ENCODE assay signal across 9 cellular contexts in the genomic region with DNA sequence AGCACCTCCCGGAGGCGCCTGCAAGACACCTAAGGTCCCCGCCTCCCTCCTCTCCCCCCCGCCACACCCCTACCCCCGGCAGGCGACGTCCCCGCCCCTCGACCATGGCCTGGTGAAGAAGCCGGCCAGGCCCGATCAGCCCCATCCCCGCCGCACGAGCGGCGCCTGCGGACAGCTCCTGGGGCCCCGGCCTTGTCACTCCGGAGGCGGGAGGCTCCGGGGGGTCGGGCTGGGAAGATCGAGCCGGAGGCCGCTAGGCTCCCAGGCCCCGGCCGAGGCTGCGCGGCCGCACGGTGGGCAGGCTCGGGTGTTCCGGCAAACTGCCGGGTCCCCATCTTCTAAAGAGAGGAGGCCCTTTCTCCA. TPM values are rescaled to one million over a fixed set of nuclear protein-coding genes. Genes with fewer than 3 reads are reported as not detected.
DNase-seq lines count a peak whose midpoint lies in the region; ATAC-seq and TF ChIP-seq lines count a peak whose summit lies in the region.
"Had no signal": no experiment of that assay in that cellular context is flagged by ENCODE, and none has a peak within 500 bp of the region (broad histone marks: within the 10 kb centered on the region; RNA-seq: fewer than 3 reads in every experiment).

No MANE protein-coding gene starts in this region.

- H4K8ac ChIP-seq in IMR-90 (ENCODE audit: low read depth in 2 of 2, low read length in 2 of 2): no peak overlapping the region

- H3K27me3 Mint-ChIP-seq in Caco-2 (ENCODE audit: insufficient read depth, unreplicated experiment): peaks cover 9% of the 10 kb centered on the region

- ATAC-seq in IMR-90 (ENCODE audit: low read depth): peak; percentile 31
- peak; percentile 17 for ATAC-seq in left lobe of liver

- peak overlapping the region; percentile 92 for H2AFZ ChIP-seq in IMR-90 (replicated peaks; ENCODE audit: low read length, poor library complexity)

- H3K27me3 ChIP-seq in Caco-2 (replicated peaks; ENCODE audit: control insufficient read depth, insufficient read depth, low read length) (no peaks in the 10 kb centered on the region), IMR-90 (ENCODE audit: control insufficient read depth, insufficient read depth, low read length) (peaks cover 13% of the 10 kb centered on the region)

- H2BK5ac ChIP-seq in IMR-90 (ENCODE audit: low read depth, low read length, poor library complexity, severe bottlenecking): no peak overlapping the region

- H3K9me3 ChIP-seq in Caco-2 (no peaks in the 10 kb centered on the region), IMR-90 (ENCODE audit: control insufficient read depth, insufficient read depth, low read length) (no peaks in the 10 kb centered on the region)

- no peak overlapping the region for H4K5ac ChIP-seq in IMR-90 (ENCODE audit: low read depth, low read length)

- H4K20me1 ChIP-seq in IMR-90 (ENCODE audit: insufficient read depth, low read length): no peaks in the 10 kb centered on the region

- no peak for TF ChIP-seq RAD21 in IMR-90 (IDR thresholded peaks at IDR 0.05; ENCODE audit: low read length)

- dilution Hi-C loops in IMR-90 (cut with HindIII; ENCODE audit: low sequenced_read_pairs, unreplicated experiment): no loop called here

- H3K27ac Mint-ChIP-seq in Caco-2 (ENCODE audit: unreplicated experiment): no peak overlapping the region

- H3K4me3 ChIP-seq in Caco-2 (ENCODE audit: low read depth, low read length) (peak overlapping the region; percentile 67), IMR-90 (ENCODE audit: insufficient read depth, low read depth, low read length) (peak overlapping the region; percentile 39; the same call in 1 of the 2 replicates), astrocyte of the spinal cord (ENCODE audit: low read depth, low read length) (peak overlapping the region; percentile 37), urinary bladder (ENCODE audit: low read depth, low read length) (peak overlapping the region; percentile 49)

- TF ChIP-seq CTCF in Caco-2 (IDR thresholded peaks at IDR 0.05; ENCODE audit: insufficient read depth in 1 of 2, low read depth in 1 of 2, low read length in 1 of 2, severe bottlenecking in 1 of 2, unreplicated experiment in 1 of 2): no peak
- no peak for TF ChIP-seq CTCF in IMR-90 (conservative IDR thresholded peaks at IDR 0.05; ENCODE audit: low read depth, low read length)
- no peak for TF ChIP-seq CTCF in astrocyte of the spinal cord (IDR thresholded peaks at IDR 0.05; ENCODE audit: low read depth, low read length)

- intact Hi-C loops in Caco-2 (cut with micrococcal nuclease; ENCODE audit: unreplicated experiment) (no loop called here), IMR-90 (cut with micrococcal nuclease) (no loop called here)

- no peak overlapping the region for H4K91ac ChIP-seq in IMR-90 (ENCODE audit: insufficient read depth, low read depth, low read length)

- H3K4me2 ChIP-seq in IMR-90 (ENCODE audit: low read depth, low read length): no peak overlapping the region

- in situ Hi-C loops in IMR-90 (cut with MboI; ENCODE audit: low sequenced_read_pairs) (no loop called here), astrocyte of the spinal cord (cut with HindIII; ENCODE audit: low sequenced_read_pairs) (no loop called here)

- no peak for TF ChIP-seq POLR2A in IMR-90 (IDR thresholded peaks at IDR 0.05; ENCODE audit: low read depth, low read length)

- H3K27ac ChIP-seq in IMR-90 (ENCODE audit: insufficient read depth, low read length) (no peak overlapping the region), urinary bladder (ENCODE audit: low read depth) (no peak overlapping the region)

- H3K14ac ChIP-seq in IMR-90 (replicated peaks; ENCODE audit: low read depth, low read length): no peak overlapping the region

- no peak overlapping the region for H2AK9ac ChIP-seq in IMR-90 (replicated peaks; ENCODE audit: low read depth, low read length, poor library complexity)

- no peak overlapping the region for H3K23ac ChIP-seq in IMR-90 (ENCODE audit: low read depth, low read length)

- POLR2A ChIA-PET in Caco-2 (lab: Charles Lee): no interaction called here
- POLR2A ChIA-PET in IMR-90 (lab: Charles Lee; ENCODE audit: unreplicated experiment): no interaction called here

- H3K18ac ChIP-seq in IMR-90 (ENCODE audit: low read depth, low read length): no peak overlapping the region

- DNase-seq in Caco-2 (peak; percentile 55 to 71), IMR-90 (no peak), astrocyte of the spinal cord (ENCODE audit: low read depth, low spot score) (no peak), left lobe of liver (ENCODE audit: low spot score) (no peak), GM19238 (ENCODE audit: insufficient read length, low spot score) (no peak), NOMO-1 treated with dmso at 0.1 percent for 144 hours (lab: John Stamatoyannopoulos, UW; ENCODE audit: unreplicated experiment) (no peak)
- no peak for DNase-seq in stimulated activated CD8-positive, alpha-beta memory T cell treated with anti-CD3 and anti-CD28 coated beads, Interleukin-4, amount 100 ng/mL, for 48 hours

- H3K4me1 ChIP-seq in Caco-2 (peaks cover 13% of the 10 kb centered on the region), IMR-90 (ENCODE audit: control insufficient read depth, insufficient read depth, low read length) (peaks cover 11% of the 10 kb centered on the region), urinary bladder (ENCODE audit: insufficient read depth) (peaks cover 3% of the 10 kb centered on the region)

- BruUV-seq in Caco-2 (replicated peaks; lab: Mats Ljungman, UMichigan): no TSS peak
- BruUV-seq in IMR-90 (replicated peaks; lab: Mats Ljungman, UMichigan): no TSS peak

- H2AK5ac ChIP-seq in IMR-90 (ENCODE audit: low read depth, low read length): no peak overlapping the region

- no peaks in the 10 kb centered on the region for H3K36me3 Mint-ChIP-seq in Caco-2 (ENCODE audit: insufficient read depth, unreplicated experiment)

- no peak overlapping the region for H3K9ac ChIP-seq in IMR-90 (ENCODE audit: low read depth, low read length)

- no peaks in the 10 kb centered on the region for H3K79me1 ChIP-seq in IMR-90 (ENCODE audit: low read depth in 1 of 2, low read length in 2 of 2)

- H2BK120ac ChIP-seq in IMR-90 (ENCODE audit: low read depth, low read length): no peak overlapping the region

- H3K4me1 Mint-ChIP-seq in Caco-2 (ENCODE audit: low read depth, unreplicated experiment): peaks cover 10% of the 10 kb centered on the region

- no peak overlapping the region for H2BK15ac ChIP-seq in IMR-90 (ENCODE audit: low read depth, low read length)

- no peak overlapping the region for H3K56ac ChIP-seq in IMR-90 (ENCODE audit: extremely low read depth, insufficient read depth, low read length)

- peaks cover 5% of the 10 kb centered on the region; the same call in 1 of the 2 replicates for H3K9me1 ChIP-seq in IMR-90 (ENCODE audit: insufficient read depth, low read length)

- no peaks in the 10 kb centered on the region for H3K9me3 Mint-ChIP-seq in Caco-2 (ENCODE audit: unreplicated experiment)

- H3K36me3 ChIP-seq in Caco-2 (ENCODE audit: control insufficient read depth, insufficient read depth, low read length): no peaks in the 10 kb centered on the region
- no peaks in the 10 kb centered on the region for H3K36me3 ChIP-seq in IMR-90 (ENCODE audit: control insufficient read depth, insufficient read depth, low read length)
- no peaks in the 10 kb centered on the region for H3K36me3 ChIP-seq in urinary bladder (ENCODE audit: insufficient read depth)

- H2BK20ac ChIP-seq in IMR-90 (ENCODE audit: low read depth, low read length): no peak overlapping the region

- CTCF ChIA-PET in Caco-2 (lab: Charles Lee): interaction anchor here (0.6 to 6.0 kb wide), 8 partner anchors 11 to 830 kb away, joined by 3 to 107 read pairs (median 4); partner anchors contain the start of gene CYB561
- CTCF ChIA-PET in IMR-90 (lab: Yijun Ruan, JAX): no interaction called here

- 5% methylated on average over 24 of the region's 34 CpGs; no CpG with 5 or more reads in 1 of the 2 experiments for WGBS in IMR-90 (ENCODE audit: extremely low coverage in 2 of 2, insufficient read length in 1 of 2), 2 experiments
- WGBS in urinary bladder: 1% methylated on average over 34 of the region's 34 CpGs

- no peak overlapping the region for H3K4ac ChIP-seq in IMR-90 (ENCODE audit: low read depth, low read length)

- peak overlapping the region; percentile 98 for H3K4me3 Mint-ChIP-seq in Caco-2 (ENCODE audit: unreplicated experiment)

TF ChIP-seq in IMR-90, 13 proteins besides CTCF, POLR2A, EP300 and RAD21 (continues in another document):
- no peak for TF ChIP-seq BHLHE40 (IDR thresholded peaks at IDR 0.05; ENCODE audit: low read depth, low read length)
- TF ChIP-seq MXI1 (IDR thresholded peaks at IDR 0.05; ENCODE audit: borderline replicate concordance, low read depth, low read length): no peak
- TF ChIP-seq USF2 (IDR thresholded peaks at IDR 0.05; ENCODE audit: low read depth, low read length): no peak
- TF ChIP-seq MAZ (IDR thresholded peaks at IDR 0.05; ENCODE audit: borderline replicate concordance, low read depth, low read length): no peak
- TF ChIP-seq FOS (IDR thresholded peaks at IDR 0.05; ENCODE audit: low read depth, low read length): no peak

RNA-seq across cellular contexts. Expression of gene ACE, which starts 0.4 kb away (rescaled TPM):
- total RNA-seq in Caco-2 (2022) (1.7 and 3.4 TPM in 2 replicates), IMR-90 (2012; rRNA removed) (1.4 TPM in 2 replicates), left lobe of liver (1.0 TPM), urinary bladder (8.0 TPM)
- polyA plus RNA-seq in IMR-90 (2012; rRNA removed) (3.5 and 5.8 TPM in 2 replicates), urinary bladder (6.2 TPM)
- polyA plus RNA-seq in IMR-90 (2012; cell fraction: cytosol; rRNA removed): 4.0 and 5.5 TPM in 2 replicates
- polyA plus RNA-seq in IMR-90 (2012; cell fraction: nucleus; rRNA removed; ENCODE audit: low replicate concordance): 10.1 and 21.1 TPM in 2 replicates

RNA-seq across cellular contexts. Expression of gene CYB561, which starts 30.4 kb away (rescaled TPM):
- total RNA-seq in Caco-2 (2022) (46.3 and 48.3 TPM in 2 replicates), IMR-90 (2012; rRNA removed) (1.1 and 2.5 TPM in 2 replicates), left lobe of liver (22.4 TPM), urinary bladder (13.5 TPM)
- polyA plus RNA-seq in IMR-90 (2012; rRNA removed) (3.0 and 3.8 TPM in 2 replicates), urinary bladder (17.9 TPM)
- polyA plus RNA-seq in IMR-90 (2012; cell fraction: cytosol; rRNA removed): 1.8 and 5.0 TPM in 2 replicates
- 2.9 and 8.1 TPM in 2 replicates for polyA plus RNA-seq in IMR-90 (2012; cell fraction: nucleus; rRNA removed; ENCODE audit: low replicate concordance)

RNA-seq across cellular contexts. Expression of gene KCNH6, which starts 46.7 kb away (rescaled TPM):
- not detected in 2 replicates for total RNA-seq in Caco-2 (2022)
- 0.18 and 0.28 TPM in 2 replicates for total RNA-seq in IMR-90 (2012; rRNA removed)
- polyA plus RNA-seq in IMR-90 (2012; rRNA removed): 0.17 and 0.32 TPM in 2 replicates
- 0.17 and 0.26 TPM in 2 replicates for polyA plus RNA-seq in IMR-90 (2012; cell fraction: cytosol; rRNA removed)
- 0.34 and 1.2 TPM in 2 replicates for polyA plus RNA-seq in IMR-90 (2012; cell fraction: nucleus; rRNA removed; ENCODE audit: low replicate concordance)
- not detected for total RNA-seq in left lobe of liver
- total RNA-seq in urinary bladder: not detected
- not detected for polyA plus RNA-seq in urinary bladder
- total RNA-seq: NCI-H460 had no signal

Comparison
In these comparisons a context has a peak if more than half of its experiments do, and no peak if none do; other contexts are left out.
1. DNase-seq: peak in Caco-2 (2 of 2); none in IMR-90 (single experiment), astrocyte of the spinal cord (single experiment), left lobe of liver (single experiment), stimulated activated CD8-positive, alpha-beta memory T cell treated with anti-CD3 and anti-CD28 coated beads, Interleukin-4, amount 100 ng/mL, for 48 hours (single experiment), GM19238 (single experiment) and NOMO-1 treated with dmso at 0.1 percent for 144 hours (single experiment).
2. Peak in every context shown above with its lines, with median percentiles within 50 percentile points of each other: H3K4me3 ChIP-seq.